Comparison of ENCODE assay signal across 17 cellular contexts in genomic region chr4:748461-748860, GRCh38. TPM values are rescaled to one million over a fixed set of nuclear protein-coding genes. Genes with fewer than 3 reads are reported as not detected.
DNase-seq lines count a peak whose midpoint lies in the region; ATAC-seq, FAIRE-seq and TF ChIP-seq lines count a peak whose summit lies in the region.
"Had no signal": no experiment of that assay in that cellular context is flagged by ENCODE, and none has a peak within 500 bp of the region (broad histone marks: within the 10 kb centered on the region; RNA-seq: fewer than 3 reads in every experiment).

No MANE protein-coding gene starts in this region.

- H3K9me3 ChIP-seq in kidney (ENCODE audit: control insufficient read depth in 1 of 2, low read length in 2 of 2), result no peaks in the 10 kb centered on the region
- H3K9me3 ChIP-seq: A549; BLaER1 treated with 17β-estradiol and CSF1 and Interleukin-3, amounts not matched to agents 10 nM and 100 nM had no signal

- no peak for TF ChIP-seq CTCF in natural killer cell (IDR thresholded peaks at IDR 0.05)
- no peak for TF ChIP-seq CTCF in RWPE1 (conservative IDR thresholded peaks at IDR 0.05; ENCODE audit: low read depth)
- no peak for TF ChIP-seq CTCF in kidney (IDR thresholded peaks at IDR 0.05; ENCODE audit: borderline replicate concordance, extremely low read depth, insufficient read depth)

- no peaks in the 10 kb centered on the region for H3K9me3 Mint-ChIP-seq in natural killer cell treated with Interleukin-12 subunit alpha and Interleukin-12 subunit beta and Interleukin-15 and Interleukin-18, amount 100 ng/mL, for 72 hours
- no peaks in the 10 kb centered on the region for H3K9me3 Mint-ChIP-seq in natural killer cell
- H3K9me3 Mint-ChIP-seq in activated T-cell treated with anti-CD3 and anti-CD28 coated beads, Interleukin-2, amount 50 U/mL, for 24 hours, result no peaks in the 10 kb centered on the region
- H3K9me3 Mint-ChIP-seq: CD4-positive, CD25-positive, alpha-beta regulatory T cell had no signal

- DNase-seq in natural killer cell treated with Interleukin-12 subunit alpha and Interleukin-12 subunit beta and Interleukin-15 and Interleukin-18, amount 100 ng/mL, for 72 hours (ENCODE audit: low spot score), result peak; percentile 3
- no peak for DNase-seq in natural killer cell
- DNase-seq in RWPE1 (ENCODE audit: low spot score), result no peak
- peak; percentile 43 for DNase-seq in kidney
- no peak for DNase-seq in head of caudate nucleus
- DNase-seq in activated T-cell treated with anti-CD3 and anti-CD28 coated beads, Interleukin-2, amount 50 U/mL, for 24 hours, result no peak
- DNase-seq: AML-193; CD4-positive, CD25-positive, alpha-beta regulatory T cell; DMS53; GF-D8; HCEC 1CT had no signal

- peak overlapping the region in 1 of 2 donors; percentile 45 for H3K27ac Mint-ChIP-seq in natural killer cell treated with Interleukin-12 subunit alpha and Interleukin-12 subunit beta and Interleukin-15 and Interleukin-18, amount 100 ng/mL, for 72 hours
- H3K27ac Mint-ChIP-seq in natural killer cell, result peak overlapping the region in 1 of 2 donors; percentile 49
- H3K27ac Mint-ChIP-seq in activated T-cell treated with anti-CD3 and anti-CD28 coated beads, Interleukin-2, amount 50 U/mL, for 24 hours, result no peak overlapping the region
- H3K27ac Mint-ChIP-seq: CD4-positive, CD25-positive, alpha-beta regulatory T cell had no signal

- H3K9ac ChIP-seq in kidney (ENCODE audit: low read length in 2 of 2), result no peak overlapping the region

- no peak for FAIRE-seq in kidney (lab: Jason Lieb, UNC)
- FAIRE-seq: A549, GM19239, H1, HepG2, HTR-8/SVneo had no signal

- POLR2A ChIA-PET in RWPE1 (lab: Yijun Ruan, JAX; ENCODE audit: low non-redundant PET), result no interaction called here

- ATAC-seq in natural killer cell treated with Interleukin-12 subunit alpha and Interleukin-12 subunit beta and Interleukin-15 and Interleukin-18, amount 100 ng/mL, for 72 hours, result no peak
- no peak for ATAC-seq in natural killer cell
- ATAC-seq: A549, HepG2 had no signal

- no peaks in the 10 kb centered on the region for H3K4me1 ChIP-seq in kidney (ENCODE audit: control insufficient read depth in 1 of 2, insufficient read depth in 1 of 2, low read depth in 1 of 2, low read length in 2 of 2)
- H3K4me1 ChIP-seq: A549 had no signal

- peaks cover 4 to 9% of the 10 kb centered on the region in 2 donors for H3K36me3 ChIP-seq in kidney (ENCODE audit: control insufficient read depth in 1 of 2, insufficient read depth in 2 of 2, low read length in 2 of 2)

- no peak overlapping the region for H3K4me3 Mint-ChIP-seq in natural killer cell treated with Interleukin-12 subunit alpha and Interleukin-12 subunit beta and Interleukin-15 and Interleukin-18, amount 100 ng/mL, for 72 hours
- H3K4me3 Mint-ChIP-seq in natural killer cell, result no peak overlapping the region
- no peak overlapping the region for H3K4me3 Mint-ChIP-seq in activated T-cell treated with anti-CD3 and anti-CD28 coated beads, Interleukin-2, amount 50 U/mL, for 24 hours
- H3K4me3 Mint-ChIP-seq: CD4-positive, CD25-positive, alpha-beta regulatory T cell had no signal

- CTCF ChIA-PET in RWPE1 (lab: Yijun Ruan, JAX), result no interaction called here

- H3K27me3 Mint-ChIP-seq in natural killer cell treated with Interleukin-12 subunit alpha and Interleukin-12 subunit beta and Interleukin-15 and Interleukin-18, amount 100 ng/mL, for 72 hours, result no peaks in the 10 kb centered on the region
- H3K27me3 Mint-ChIP-seq in natural killer cell (ENCODE audit: low read depth in 2 of 2), result no peaks in the 10 kb centered on the region
- no peaks in the 10 kb centered on the region for H3K27me3 Mint-ChIP-seq in activated T-cell treated with anti-CD3 and anti-CD28 coated beads, Interleukin-2, amount 50 U/mL, for 24 hours
- H3K27me3 Mint-ChIP-seq: CD4-positive, CD25-positive, alpha-beta regulatory T cell had no signal

- H3K4me3 ChIP-seq in kidney (ENCODE audit: low read length in 2 of 2), result no peak overlapping the region
- H3K4me3 ChIP-seq: A549; BLaER1 treated with 17β-estradiol and CSF1 and Interleukin-3, amounts not matched to agents 10 nM and 100 nM had no signal

- no peaks in the 10 kb centered on the region for H3K36me3 Mint-ChIP-seq in natural killer cell treated with Interleukin-12 subunit alpha and Interleukin-12 subunit beta and Interleukin-15 and Interleukin-18, amount 100 ng/mL, for 72 hours
- no peaks in the 10 kb centered on the region for H3K36me3 Mint-ChIP-seq in natural killer cell
- peaks cover 48% of the 10 kb centered on the region for H3K36me3 Mint-ChIP-seq in activated T-cell treated with anti-CD3 and anti-CD28 coated beads, Interleukin-2, amount 50 U/mL, for 24 hours (ENCODE audit: low read depth)

- peaks cover 4 to 19% of the 10 kb centered on the region in 2 donors for H3K4me1 Mint-ChIP-seq in natural killer cell treated with Interleukin-12 subunit alpha and Interleukin-12 subunit beta and Interleukin-15 and Interleukin-18, amount 100 ng/mL, for 72 hours (ENCODE audit: low read depth in 2 of 2)
- peaks cover 12 to 14% of the 10 kb centered on the region in 2 donors for H3K4me1 Mint-ChIP-seq in natural killer cell
- no peaks in the 10 kb centered on the region for H3K4me1 Mint-ChIP-seq in activated T-cell treated with anti-CD3 and anti-CD28 coated beads, Interleukin-2, amount 50 U/mL, for 24 hours (ENCODE audit: low read depth)

- peak overlapping the region; percentile 84 for H3K27ac ChIP-seq in RWPE1
- no peak overlapping the region for H3K27ac ChIP-seq in kidney (ENCODE audit: low read depth in 2 of 2, low read length in 2 of 2)
- H3K27ac ChIP-seq: A549; BLaER1 treated with 17β-estradiol and CSF1 and Interleukin-3, amounts not matched to agents 10 nM and 100 nM had no signal

- intact Hi-C loops in natural killer cell (cut with micrococcal nuclease) (no loop called here), kidney (cut with DNase I) (no loop called here), head of caudate nucleus (cut with DNase I) (no loop called here)

RNA-seq across cellular contexts. Expression of gene PCGF3, which starts 42.8 kb away (rescaled TPM):
- total RNA-seq in natural killer cell treated with Interleukin-12 subunit alpha and Interleukin-12 subunit beta and Interleukin-15 and Interleukin-18, amount 100 ng/mL, for 72 hours, result 10 to 100 TPM; 50.6 to 54.3 TPM
- total RNA-seq in natural killer cell (100 to 1,000 TPM in 1 of 3 donors, 10 to 100 TPM in 2; 71.2 to 101 (median 97.2) TPM), kidney (59.6 TPM)
- polyA plus RNA-seq in kidney (ENCODE audit: insufficient read depth, low read depth, low replicate concordance), result 21.7 TPM

RNA-seq across cellular contexts. Expression of gene SLC49A3, which starts 59.5 kb away (rescaled TPM):
- total RNA-seq in natural killer cell treated with Interleukin-12 subunit alpha and Interleukin-12 subunit beta and Interleukin-15 and Interleukin-18, amount 100 ng/mL, for 72 hours, result 10 to 100 TPM; 10.5 to 15.9 TPM
- total RNA-seq in natural killer cell (10 to 100 TPM; 10.0 to 14.9 (median 10.4) TPM), kidney (18.2 TPM)
- 12.6 TPM for polyA plus RNA-seq in kidney (ENCODE audit: insufficient read depth, low read depth, low replicate concordance)

Comparison
In these comparisons a context has a peak if more than half of its experiments do, and no peak if none do; other contexts are left out.
1. DNase-seq: peak in natural killer cell treated with Interleukin-12 subunit alpha and Interleukin-12 subunit beta and Interleukin-15 and Interleukin-18, amount 100 ng/mL, for 72 hours (single experiment) and kidney (single experiment); none in natural killer cell (single experiment), RWPE1 (single experiment), head of caudate nucleus (0 of 42) and activated T-cell treated with anti-CD3 and anti-CD28 coated beads, Interleukin-2, amount 50 U/mL, for 24 hours (single experiment).